8 cellular contexts compared by ENCODE assay signal in genomic region chr4:18022572-18023039, GRCh38. TPM values are rescaled to one million over a fixed set of nuclear protein-coding genes. Genes with fewer than 3 reads are reported as not detected.
DNase-seq lines count a peak whose midpoint lies in the region; ATAC-seq and TF ChIP-seq lines count a peak whose summit lies in the region.

No MANE protein-coding gene starts in this region.

- H3K36me3 ChIP-seq in muscle layer of duodenum (ENCODE audit: control insufficient read depth in 1 of 2, insufficient read depth in 2 of 2, low read length in 2 of 2) = no peaks in the 10 kb centered on the region

- peak overlapping the region; percentile 76 for H3K27ac ChIP-seq in muscle layer of duodenum (ENCODE audit: low read length)

- H3K9me3 ChIP-seq in muscle layer of duodenum (ENCODE audit: control insufficient read depth in 1 of 2, low read length in 2 of 2) = no peaks in the 10 kb centered on the region

- no peak for ATAC-seq in HG02938 (IDR thresholded peaks at IDR 0.05; ENCODE audit: unreplicated experiment)
- ATAC-seq in GM19351 (IDR thresholded peaks at IDR 0.05; ENCODE audit: unreplicated experiment) = no peak
- no peak for ATAC-seq in HG02884 (IDR thresholded peaks at IDR 0.05; ENCODE audit: unreplicated experiment)

- no peaks in the 10 kb centered on the region for H3K27me3 ChIP-seq in muscle layer of duodenum (ENCODE audit: low read depth, low read length)

- TF ChIP-seq CTCF in AG09309 (IDR thresholded peaks at IDR 0.05; ENCODE audit: control insufficient read depth, insufficient read depth, low read depth, low read length, missing control alignments) (no peak), choroid plexus epithelial cell (conservative IDR thresholded peaks at IDR 0.05; ENCODE audit: low read depth, low read length) (no peak)

- DNase-seq in AG09309 (ENCODE audit: low read depth) = no peak
- no peak for DNase-seq in Jurkat, Clone E6-1 (ENCODE audit: low read depth, low spot score)
- DNase-seq in choroid plexus epithelial cell (ENCODE audit: low read depth) = peak; percentile 23
- no peak for DNase-seq in SK-N-DZ (ENCODE audit: low spot score)

- no peaks in the 10 kb centered on the region for H3K4me1 ChIP-seq in muscle layer of duodenum (ENCODE audit: control insufficient read depth in 1 of 2, insufficient read depth in 2 of 2, low read length in 2 of 2)

- H3K4me3 ChIP-seq in AG09309 (ENCODE audit: control insufficient read depth, low read depth, low read length) = peak overlapping the region; percentile 83
- peak overlapping the region; percentile 82 for H3K4me3 ChIP-seq in Jurkat, Clone E6-1 (ENCODE audit: low read length)
- H3K4me3 ChIP-seq in choroid plexus epithelial cell (ENCODE audit: low read depth, low read length) = peak overlapping the region; percentile 91
- H3K4me3 ChIP-seq in muscle layer of duodenum (ENCODE audit: low read depth in 1 of 2, low read length in 2 of 2) = peak overlapping the region; percentile 90 to 95

RNA-seq across cellular contexts. Expression of gene LCORL, which starts 1.1 kb away (rescaled TPM):
- 17.5 TPM for polyA plus RNA-seq in Jurkat, Clone E6-1 (2012; ENCODE audit: insufficient read depth, insufficient read length)
- 20.6 and 21.5 TPM in 2 replicates for polyA plus RNA-seq in SK-N-DZ (2014; cell fraction: cytosol; rRNA removed)
- 8.2 and 14.7 TPM in 2 replicates for polyA plus RNA-seq in SK-N-DZ (2014; cell fraction: nucleus; rRNA removed)
